1 cellular context compared by ENCODE assay signal in the genomic region with DNA sequence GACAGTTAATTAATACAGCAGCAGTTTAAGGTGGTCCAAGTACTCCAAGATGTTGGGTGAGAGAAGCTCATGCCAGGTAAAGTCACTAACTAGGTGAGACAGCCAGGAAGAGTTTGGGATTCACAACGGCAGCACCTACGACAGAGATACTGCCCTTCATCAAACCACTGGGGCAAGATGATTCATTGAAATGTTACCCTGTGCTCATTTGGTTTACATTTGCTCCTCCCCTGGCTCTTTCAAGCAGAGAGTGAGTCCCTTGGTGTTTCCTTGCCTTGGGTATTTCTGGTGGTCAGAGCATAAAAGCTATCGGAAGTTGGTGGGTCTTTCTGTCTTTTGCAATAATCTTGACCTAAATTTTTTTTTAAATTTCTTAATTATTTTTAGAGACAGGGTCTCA.
TF ChIP-seq lines count a peak whose summit lies in the region.

No MANE protein-coding gene starts in this region.

TF ChIP-seq in SK-N-SH treated with all-trans-retinoic acid at 6 μM for 48 hours, 23 proteins besides CTCF, POLR2A, EP300 and RAD21 (continued from another document):
- TF ChIP-seq, protein P1, sequence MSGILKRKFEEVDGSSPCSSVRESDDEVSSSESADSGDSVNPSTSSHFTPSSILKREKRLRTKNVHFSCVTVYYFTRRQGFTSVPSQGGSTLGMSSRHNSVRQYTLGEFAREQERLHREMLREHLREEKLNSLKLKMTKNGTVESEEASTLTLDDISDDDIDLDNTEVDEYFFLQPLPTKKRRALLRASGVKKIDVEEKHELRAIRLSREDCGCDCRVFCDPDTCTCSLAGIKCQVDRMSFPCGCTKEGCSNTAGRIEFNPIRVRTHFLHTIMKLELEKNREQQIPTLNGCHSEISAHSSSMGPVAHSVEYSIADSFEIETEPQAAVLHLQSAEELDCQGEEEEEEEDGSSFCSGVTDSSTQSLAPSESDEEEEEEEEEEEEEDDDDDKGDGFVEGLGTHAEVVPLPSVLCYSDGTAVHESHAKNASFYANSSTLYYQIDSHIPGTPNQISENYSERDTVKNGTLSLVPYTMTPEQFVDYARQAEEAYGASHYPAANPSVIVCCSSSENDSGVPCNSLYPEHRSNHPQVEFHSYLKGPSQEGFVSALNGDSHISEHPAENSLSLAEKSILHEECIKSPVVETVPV (CRISPR knock-in tag; IDR thresholded peaks at IDR 0.05), result no peak
- TF ChIP-seq ZFP30 (CRISPR knock-in tag; IDR thresholded peaks at IDR 0.05), result no peak
- no peak for TF ChIP-seq OSR1 (CRISPR knock-in tag; IDR thresholded peaks at IDR 0.05)
- no peak for TF ChIP-seq GLIS3 (CRISPR knock-in tag; IDR thresholded peaks at IDR 0.05)
- TF ChIP-seq PPARA (CRISPR knock-in tag; IDR thresholded peaks at IDR 0.05; ENCODE audit: borderline replicate concordance), result no peak
- TF ChIP-seq BACH2 (CRISPR knock-in tag; IDR thresholded peaks at IDR 0.05; ENCODE audit: borderline replicate concordance), result no peak
- no peak for TF ChIP-seq ARNTL (CRISPR knock-in tag; IDR thresholded peaks at IDR 0.05; ENCODE audit: borderline replicate concordance, low read depth)
- TF ChIP-seq RARB (CRISPR knock-in tag; IDR thresholded peaks at IDR 0.05), result no peak
- no peak for TF ChIP-seq ZNF70 (CRISPR knock-in tag; IDR thresholded peaks at IDR 0.05)
- TF ChIP-seq TCF4 (CRISPR knock-in tag; IDR thresholded peaks at IDR 0.05; ENCODE audit: borderline replicate concordance), result no peak
- no peak for TF ChIP-seq SNAI2 (CRISPR knock-in tag; IDR thresholded peaks at IDR 0.05)
TF ChIP-seq in SK-N-SH treated with all-trans-retinoic acid at 6 μM for 48 hours: peak in this region for 0.
